ENCODE assay signal across 9 cellular contexts in genomic region chr5:78591972-78592700, GRCh38. TPM values are rescaled to one million over a fixed set of nuclear protein-coding genes. Genes with fewer than 3 reads are reported as not detected.
DNase-seq lines count a peak whose midpoint lies in the region; ATAC-seq and TF ChIP-seq lines count a peak whose summit lies in the region.
"Had no signal": no experiment of that assay in that cellular context is flagged by ENCODE, and none has a peak within 500 bp of the region (broad histone marks: within the 10 kb centered on the region; RNA-seq: fewer than 3 reads in every experiment).

No MANE protein-coding gene starts in this region.

- H3K4me1 Mint-ChIP-seq in CD8-positive, alpha-beta T cell (ENCODE audit: low read depth), result no peaks in the 10 kb centered on the region

- no peaks in the 10 kb centered on the region for H3K27me3 ChIP-seq in rectal smooth muscle tissue (ENCODE audit: control insufficient read depth, insufficient read depth, low read length)
- H3K27me3 ChIP-seq in CD8-positive, alpha-beta T cell (ENCODE audit: insufficient read depth, low read length), result no peaks in the 10 kb centered on the region
- H3K27me3 ChIP-seq in WERI-Rb-1 (ENCODE audit: insufficient read depth, low read depth, severe bottlenecking), result no peaks in the 10 kb centered on the region

- POLR2A ChIA-PET in CD8-positive, alpha-beta T cell (lab: Charles Lee), result no interaction called here

- H3K36me3 ChIP-seq in rectal smooth muscle tissue (ENCODE audit: control insufficient read depth, insufficient read depth, low read length) (no peaks in the 10 kb centered on the region), WERI-Rb-1 (no peaks in the 10 kb centered on the region)
- no peaks in the 10 kb centered on the region for H3K36me3 ChIP-seq in CD8-positive, alpha-beta T cell (ENCODE audit: insufficient read depth, low read length)

- H3K9me3 ChIP-seq in CD8-positive, alpha-beta T cell (ENCODE audit: low read length), result no peaks in the 10 kb centered on the region
- H3K9me3 ChIP-seq in WERI-Rb-1 (ENCODE audit: severe bottlenecking), result no peaks in the 10 kb centered on the region

- peaks cover 59% of the 10 kb centered on the region for H3K4me1 ChIP-seq in rectal smooth muscle tissue (ENCODE audit: control insufficient read depth, insufficient read depth, low read length)
- H3K4me1 ChIP-seq in CD8-positive, alpha-beta T cell (ENCODE audit: insufficient read depth, low read length), result no peaks in the 10 kb centered on the region

- peak overlapping the region; percentile 33 for H3K4me3 ChIP-seq in rectal smooth muscle tissue (ENCODE audit: low read length)
- H3K4me3 ChIP-seq in CD8-positive, alpha-beta T cell (ENCODE audit: low read depth, low read length), result no peak overlapping the region
- no peak overlapping the region for H3K4me3 ChIP-seq in WERI-Rb-1 (ENCODE audit: low read depth, low read length)

- DNase-seq in CD8-positive, alpha-beta T cell, result no peak
- DNase-seq in WERI-Rb-1, result no peak
- no peak for DNase-seq in activated effector memory CD4-positive, alpha-beta T cell treated with anti-CD3 and anti-CD28 coated beads, Interleukin-2, amount 50 U/mL, for 16 hours
- DNase-seq: NCI-H446 treated with DMSO at 0.1 percent for 48 hours had no signal

- no peak overlapping the region for H3K27ac Mint-ChIP-seq in CD8-positive, alpha-beta T cell

- intact Hi-C loops in CD8-positive, alpha-beta T cell (cut with DNase I, micrococcal nuclease), result no loop called here

- CTCF ChIA-PET in CD8-positive, alpha-beta T cell (lab: Charles Lee), result no interaction called here

- peak overlapping the region; percentile 21 for H3K27ac ChIP-seq in rectal smooth muscle tissue (ENCODE audit: low read depth, low read length)
- H3K27ac ChIP-seq in CD8-positive, alpha-beta T cell (ENCODE audit: low read depth, low read length), result no peak overlapping the region
- no peak overlapping the region for H3K27ac ChIP-seq in WERI-Rb-1

- H3K4me3 Mint-ChIP-seq in CD8-positive, alpha-beta T cell, result no peak overlapping the region

- no peak for TF ChIP-seq CTCF in CD8-positive, alpha-beta T cell (IDR thresholded peaks at IDR 0.05)
- TF ChIP-seq CTCF in WERI-Rb-1 (IDR thresholded peaks at IDR 0.05; ENCODE audit: low read depth, low read length), result no peak

- H3K9ac ChIP-seq in rectal smooth muscle tissue (ENCODE audit: low read length), result no peak overlapping the region

- no peaks in the 10 kb centered on the region for H3K36me3 Mint-ChIP-seq in CD8-positive, alpha-beta T cell

- no peaks in the 10 kb centered on the region for H3K9me3 Mint-ChIP-seq in CD8-positive, alpha-beta T cell

- H3K27me3 Mint-ChIP-seq in CD8-positive, alpha-beta T cell (ENCODE audit: low read depth), result peaks cover 5% of the 10 kb centered on the region

- ATAC-seq in GM18870 (IDR thresholded peaks at IDR 0.05; ENCODE audit: unreplicated experiment) (peak; percentile 68), HG02798 (IDR thresholded peaks at IDR 0.05; ENCODE audit: poor library complexity, unreplicated experiment) (peak; percentile 68), SK-N-SH treated with all-trans-retinoic acid at 6 μM for 48 hours (no peak; the same call in 2 of the 3 replicates), GM19467 (IDR thresholded peaks at IDR 0.05; ENCODE audit: unreplicated experiment) (no peak)
- no peak for ATAC-seq in CD8-positive, alpha-beta T cell

TF ChIP-seq in SK-N-SH treated with all-trans-retinoic acid at 6 μM for 48 hours, 23 proteins besides CTCF, POLR2A, EP300 and RAD21:
- peak; percentile 69 for TF ChIP-seq ZFP3 (CRISPR knock-in tag; IDR thresholded peaks at IDR 0.05)
- no peak for TF ChIP-seq ZNF8 (CRISPR knock-in tag; IDR thresholded peaks at IDR 0.05)

RNA-seq across cellular contexts. Expression of gene LHFPL2, which starts 56.4 kb away (rescaled TPM):
- under 1 TPM; 0.57 to 0.94 TPM for total RNA-seq in CD8-positive, alpha-beta T cell

Comparison
In these comparisons a context has a peak if more than half of its experiments do, and no peak if none do; other contexts are left out.
1. ATAC-seq: peak in GM18870 (single experiment) and HG02798 (single experiment); none in SK-N-SH treated with all-trans-retinoic acid at 6 μM for 48 hours (single experiment), CD8-positive, alpha-beta T cell (single experiment) and GM19467 (single experiment).